In genomic region chr20:63544241-63544957, GRCh38 we compare ENCODE assay signal across 1 cellular context.
TF ChIP-seq lines count a peak whose summit lies in the region.

No MANE protein-coding gene starts in this region.

TF ChIP-seq in HEK293, 187 proteins besides CTCF, POLR2A, EP300 and RAD21:
- TF ChIP-seq BCL11A (tag by site-specific recombination; IDR thresholded peaks at IDR 0.05; ENCODE audit: low read depth) (peak; percentile 19; the same call in 1 of the 2 replicates), ZFHX2 (tag by site-specific recombination; conservative IDR thresholded peaks at IDR 0.05) (no peak), GLIS2 (tag by site-specific recombination; IDR thresholded peaks at IDR 0.05) (peak; percentile 38), PRDM1 (tag by site-specific recombination; IDR thresholded peaks at IDR 0.05) (no peak), ZNF10 (tag by site-specific recombination; IDR thresholded peaks at IDR 0.05) (peak; percentile 87), ZBTB8A (tag by site-specific recombination; IDR thresholded peaks at IDR 0.05) (peak; percentile 10; the same call in 1 of the 2 replicates), BCL11B (tag by site-specific recombination; IDR thresholded peaks at IDR 0.05; ENCODE audit: low read depth) (no peak)
- TF ChIP-seq, protein P1, sequence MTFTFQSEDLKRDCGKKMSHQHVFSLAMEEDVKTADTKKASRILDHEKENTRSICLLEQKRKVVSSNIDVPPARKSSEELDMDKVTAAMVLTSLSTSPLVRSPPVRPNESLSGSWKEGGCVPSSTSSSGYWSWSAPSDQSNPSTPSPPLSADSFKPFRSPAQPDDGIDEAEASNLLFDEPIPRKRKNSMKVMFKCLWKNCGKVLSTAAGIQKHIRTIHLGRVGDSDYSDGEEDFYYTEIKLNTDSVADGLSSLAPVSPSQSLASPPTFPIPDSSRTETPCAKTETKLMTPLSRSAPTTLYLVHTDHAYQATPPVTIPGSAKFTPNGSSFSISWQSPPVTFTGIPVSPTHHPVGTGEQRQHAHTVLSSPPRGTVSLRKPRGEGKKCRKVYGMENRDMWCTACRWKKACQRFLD (tag by site-specific recombination; IDR thresholded peaks at IDR 0.05): no peak
- TF ChIP-seq, protein P2, sequence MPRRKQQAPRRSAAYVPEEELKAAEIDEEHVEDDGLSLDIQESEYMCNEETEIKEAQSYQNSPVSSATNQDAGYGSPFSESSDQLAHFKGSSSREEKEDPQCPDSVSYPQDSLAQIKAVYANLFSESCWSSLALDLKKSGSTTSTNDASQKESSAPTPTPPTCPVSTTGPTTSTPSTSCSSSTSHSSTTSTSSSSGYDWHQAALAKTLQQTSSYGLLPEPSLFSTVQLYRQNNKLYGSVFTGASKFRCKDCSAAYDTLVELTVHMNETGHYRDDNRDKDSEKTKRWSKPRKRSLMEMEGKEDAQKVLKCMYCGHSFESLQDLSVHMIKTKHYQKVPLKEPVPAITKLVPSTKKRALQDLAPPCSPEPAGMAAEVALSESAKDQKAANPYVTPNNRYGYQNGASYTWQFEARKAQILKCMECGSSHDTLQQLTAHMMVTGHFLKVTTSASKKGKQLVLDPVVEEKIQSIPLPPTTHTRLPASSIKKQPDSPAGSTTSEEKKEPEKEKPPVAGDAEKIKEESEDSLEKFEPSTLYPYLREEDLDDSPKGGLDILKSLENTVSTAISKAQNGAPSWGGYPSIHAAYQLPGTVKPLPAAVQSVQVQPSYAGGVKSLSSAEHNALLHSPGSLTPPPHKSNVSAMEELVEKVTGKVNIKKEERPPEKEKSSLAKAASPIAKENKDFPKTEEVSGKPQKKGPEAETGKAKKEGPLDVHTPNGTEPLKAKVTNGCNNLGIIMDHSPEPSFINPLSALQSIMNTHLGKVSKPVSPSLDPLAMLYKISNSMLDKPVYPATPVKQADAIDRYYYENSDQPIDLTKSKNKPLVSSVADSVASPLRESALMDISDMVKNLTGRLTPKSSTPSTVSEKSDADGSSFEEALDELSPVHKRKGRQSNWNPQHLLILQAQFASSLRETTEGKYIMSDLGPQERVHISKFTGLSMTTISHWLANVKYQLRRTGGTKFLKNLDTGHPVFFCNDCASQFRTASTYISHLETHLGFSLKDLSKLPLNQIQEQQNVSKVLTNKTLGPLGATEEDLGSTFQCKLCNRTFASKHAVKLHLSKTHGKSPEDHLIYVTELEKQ (tag by site-specific recombination; IDR thresholded peaks at IDR 0.05; ENCODE audit: borderline replicate concordance): no peak
